Comparison of ENCODE assay signal across 26 cellular contexts in the genomic region with DNA sequence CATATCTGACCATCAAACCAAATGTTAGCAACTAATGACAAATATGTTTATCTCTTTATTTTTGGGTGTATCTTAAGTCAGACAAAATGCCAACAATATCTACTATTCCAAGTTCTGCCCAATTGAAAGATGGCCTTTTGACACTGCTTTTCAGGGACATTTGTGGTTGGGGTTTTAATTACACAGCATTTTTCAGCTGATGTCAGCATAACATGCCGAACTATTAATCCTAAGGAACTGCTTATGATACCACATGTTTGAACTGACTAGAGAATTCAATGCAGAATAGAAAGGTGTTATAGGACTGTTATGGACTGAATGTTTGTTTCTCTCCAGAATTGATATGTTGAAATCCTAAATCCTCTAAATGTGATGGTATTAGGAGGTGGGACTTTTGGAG.
DNase-seq lines count a peak whose midpoint lies in the region; ATAC-seq, FAIRE-seq and TF ChIP-seq lines count a peak whose summit lies in the region.
"Had no signal": no experiment of that assay in that cellular context is flagged by ENCODE, and none has a peak within 500 bp of the region (broad histone marks: within the 10 kb centered on the region; RNA-seq: fewer than 3 reads in every experiment).

No MANE protein-coding gene starts in this region.

- H3K4me1 Mint-ChIP-seq in endodermal cell, result peaks cover 5% of the 10 kb centered on the region
- H3K4me1 Mint-ChIP-seq: B cell had no signal

- H4K8ac ChIP-seq in IMR-90 (ENCODE audit: low read depth in 2 of 2, low read length in 2 of 2), result no peak overlapping the region

- H2AFZ ChIP-seq in HepG2 (ENCODE audit: low read length) (no peak overlapping the region), IMR-90 (replicated peaks; ENCODE audit: low read length, poor library complexity) (no peak overlapping the region)

- H3K4me3 Mint-ChIP-seq in endodermal cell, result no peak overlapping the region
- H3K4me3 Mint-ChIP-seq: B cell; CD4-positive, alpha-beta T cell; CD8-positive, alpha-beta T cell had no signal

- H3K4ac ChIP-seq in IMR-90 (ENCODE audit: low read depth, low read length), result no peak overlapping the region

- TF ChIP-seq POLR2A in HepG2 (IDR thresholded peaks at IDR 0.05; ENCODE audit: insufficient read depth in 1 of 2, low read depth in 2 of 2, low read length in 2 of 2) (no peak), right lobe of liver (IDR thresholded peaks at IDR 0.05) (no peak), IMR-90 (IDR thresholded peaks at IDR 0.05; ENCODE audit: low read depth, low read length) (no peak)

- H3K4me1 ChIP-seq in HepG2 (ENCODE audit: insufficient read depth, low read length) (no peaks in the 10 kb centered on the region), right lobe of liver (no peaks in the 10 kb centered on the region), IMR-90 (ENCODE audit: control insufficient read depth, insufficient read depth, low read length) (no peaks in the 10 kb centered on the region), endodermal cell (ENCODE audit: control insufficient read depth, insufficient read depth, low read length) (no peaks in the 10 kb centered on the region), heart right ventricle (no peaks in the 10 kb centered on the region)
- H3K4me1 ChIP-seq: BLaER1 treated with 17β-estradiol and CSF1 and Interleukin-3, amounts not matched to agents 10 nM and 100 nM; Caco-2 had no signal

- dilution Hi-C loops in IMR-90 (cut with HindIII; ENCODE audit: low sequenced_read_pairs, unreplicated experiment), result no loop called here

- no peaks in the 10 kb centered on the region for H3K79me1 ChIP-seq in IMR-90 (ENCODE audit: low read depth in 1 of 2, low read length in 2 of 2)

- no peak overlapping the region for H3K23ac ChIP-seq in IMR-90 (ENCODE audit: low read depth, low read length)

- H3K18ac ChIP-seq in IMR-90 (ENCODE audit: low read depth, low read length), result no peak overlapping the region

- H3K9me3 Mint-ChIP-seq in endodermal cell, result no peaks in the 10 kb centered on the region
- H3K9me3 Mint-ChIP-seq: CD4-positive, alpha-beta T cell had no signal

- no peaks in the 10 kb centered on the region for H3K79me2 ChIP-seq in HepG2 (ENCODE audit: insufficient read depth, low read length)

- H2AK9ac ChIP-seq in IMR-90 (replicated peaks; ENCODE audit: low read depth, low read length, poor library complexity), result no peak overlapping the region

- no peak overlapping the region for H2AK5ac ChIP-seq in IMR-90 (ENCODE audit: low read depth, low read length)

- no peaks in the 10 kb centered on the region for H3K27me3 Mint-ChIP-seq in endodermal cell (ENCODE audit: insufficient read depth)
- H3K27me3 Mint-ChIP-seq: CD4-positive, alpha-beta T cell had no signal

- DNase-seq in HepG2 (ENCODE audit: low spot score) (no peak), right lobe of liver (no peak), IMR-90 (no peak), endodermal cell (no peak), heart right ventricle (no peak)
- DNase-seq: ACHN; AML-193; Caco-2; Calu3; CD4-positive, alpha-beta T cell; CD8-positive, alpha-beta T cell; DMS 273 treated with DMSO at 0.1 percent for 48 hours; DMS153; DMS53; DMS79; DND-41; EL; GDM1 had no signal

- H3K27me3 ChIP-seq in HepG2 (ENCODE audit: control insufficient read depth in 1 of 2, insufficient read depth in 2 of 2, low read length in 2 of 2) (no peaks in the 10 kb centered on the region), right lobe of liver (no peaks in the 10 kb centered on the region), IMR-90 (ENCODE audit: control insufficient read depth, insufficient read depth, low read length) (no peaks in the 10 kb centered on the region), endodermal cell (ENCODE audit: control insufficient read depth, insufficient read depth, low read length, poor library complexity, severe bottlenecking) (no peaks in the 10 kb centered on the region), heart right ventricle (no peaks in the 10 kb centered on the region)
- H3K27me3 ChIP-seq: BLaER1 treated with 17β-estradiol and CSF1 and Interleukin-3, amounts not matched to agents 10 nM and 100 nM had no signal

- 0% methylated on average over 1 of the region's 1 CpG for WGBS in HepG2 (ENCODE audit: low lambda C conversion rate)
- WGBS in right lobe of liver (ENCODE audit: insufficient coverage, low coverage, low lambda C conversion rate, missing lambda C conversion rate), result 61% methylated on average over 1 of the region's 1 CpG
- no CpG with 5 or more reads among the region's 1 CpG for WGBS in IMR-90 (ENCODE audit: extremely low coverage in 2 of 2, insufficient read length in 1 of 2), 2 experiments
- WGBS in endodermal cell (ENCODE audit: insufficient coverage in 1 of 2, insufficient read length in 1 of 2), 2 experiments, result 100% methylated on average over 1 of the region's 1 CpG
- WGBS in heart right ventricle, 2 donors, result 86 to 94% methylated on average over 1 of the region's 1 CpG

- H3K14ac ChIP-seq in IMR-90 (replicated peaks; ENCODE audit: low read depth, low read length), result no peak overlapping the region

- POLR2A ChIA-PET in HepG2 (lab: Yijun Ruan, JAX) (no interaction called here), IMR-90 (lab: Charles Lee; ENCODE audit: unreplicated experiment) (no interaction called here)

- TF ChIP-seq CTCF in HepG2 (CRISPR knock-in tag; IDR thresholded peaks at IDR 0.05), result no peak
- no peak for TF ChIP-seq CTCF in right lobe of liver (IDR thresholded peaks at IDR 0.05)
- TF ChIP-seq CTCF in IMR-90 (conservative IDR thresholded peaks at IDR 0.05; ENCODE audit: low read depth, low read length), result no peak
- TF ChIP-seq CTCF in endodermal cell (conservative IDR thresholded peaks at IDR 0.05), result no peak
- no peak for TF ChIP-seq CTCF in heart right ventricle (IDR thresholded peaks at IDR 0.05)

- no peaks in the 10 kb centered on the region for H3K36me3 ChIP-seq in HepG2 (replicated peaks in 1 of 2; ENCODE audit: control insufficient read depth in 1 of 2, insufficient read depth in 2 of 2, low read length in 2 of 2)
- H3K36me3 ChIP-seq in right lobe of liver, result no peaks in the 10 kb centered on the region
- H3K36me3 ChIP-seq in IMR-90 (ENCODE audit: control insufficient read depth, insufficient read depth, low read length), result no peaks in the 10 kb centered on the region
- H3K36me3 ChIP-seq in endodermal cell (ENCODE audit: control insufficient read depth, insufficient read depth, low read length), result no peaks in the 10 kb centered on the region
- H3K36me3 ChIP-seq in heart right ventricle, result no peaks in the 10 kb centered on the region
- H3K36me3 ChIP-seq: BLaER1 treated with 17β-estradiol and CSF1 and Interleukin-3, amounts not matched to agents 10 nM and 100 nM had no signal

- H3K56ac ChIP-seq in IMR-90 (ENCODE audit: extremely low read depth, insufficient read depth, low read length), result no peak overlapping the region

- H2BK120ac ChIP-seq in IMR-90 (ENCODE audit: low read depth, low read length), result no peak overlapping the region

- intact Hi-C loops in HepG2 (cut with micrococcal nuclease; ENCODE audit: unreplicated experiment) (no loop called here), right lobe of liver (cut with DNase I) (no loop called here), IMR-90 (cut with micrococcal nuclease) (no loop called here), heart right ventricle (cut with DNase I) (no loop called here)

- no peaks in the 10 kb centered on the region for H3K9me1 ChIP-seq in IMR-90 (ENCODE audit: insufficient read depth, low read length)

- H2BK15ac ChIP-seq in IMR-90 (ENCODE audit: low read depth, low read length), result no peak overlapping the region

- H3K9me3 ChIP-seq in HepG2 (ENCODE audit: low read length) (no peaks in the 10 kb centered on the region), right lobe of liver (no peaks in the 10 kb centered on the region), IMR-90 (ENCODE audit: control insufficient read depth, insufficient read depth, low read length) (peaks cover 2% of the 10 kb centered on the region; the same call in 1 of the 2 replicates), endodermal cell (ENCODE audit: control insufficient read depth, low read length) (peaks cover 7% of the 10 kb centered on the region), heart right ventricle (peaks cover 0 to 11% (median 0%) of the 10 kb centered on the region in 11 donors)
- H3K9me3 ChIP-seq: Caco-2 had no signal

- TF ChIP-seq RAD21 in HepG2 (CRISPR knock-in tag; IDR thresholded peaks at IDR 0.05) (no peak), IMR-90 (IDR thresholded peaks at IDR 0.05; ENCODE audit: low read length) (no peak)

- TF ChIP-seq EP300 in HepG2 (IDR thresholded peaks at IDR 0.05; ENCODE audit: low read depth in 2 of 2, low read length in 2 of 2) (no peak), HepG2 (CRISPR knock-in tag; IDR thresholded peaks at IDR 0.05; ENCODE audit: borderline replicate concordance) (no peak)

- in situ Hi-C loops in HepG2 (cut with HindIII; ENCODE audit: extremely low pct_ligation_motif_present, low pct_unique_long_range_greater_than_20kb) (no loop called here), IMR-90 (cut with MboI; ENCODE audit: low sequenced_read_pairs) (no loop called here)

- no peak overlapping the region for H2BK20ac ChIP-seq in IMR-90 (ENCODE audit: low read depth, low read length)

- H3K27ac Mint-ChIP-seq in endodermal cell, result no peak overlapping the region
- H3K27ac Mint-ChIP-seq: B cell; CD4-positive, alpha-beta T cell; CD8-positive, alpha-beta T cell had no signal

- BruUV-seq in HepG2 (replicated peaks; lab: Mats Ljungman, UMichigan), result no TSS peak
- no TSS peak for BruUV-seq in IMR-90 (replicated peaks; lab: Mats Ljungman, UMichigan)

- H4K5ac ChIP-seq in IMR-90 (ENCODE audit: low read depth, low read length), result no peak overlapping the region

- no peaks in the 10 kb centered on the region for H3K36me3 Mint-ChIP-seq in endodermal cell (ENCODE audit: low read depth)
- H3K36me3 Mint-ChIP-seq: CD8-positive, alpha-beta T cell had no signal

- H4K20me1 ChIP-seq in HepG2 (ENCODE audit: insufficient read depth, low read length) (no peaks in the 10 kb centered on the region), IMR-90 (ENCODE audit: insufficient read depth, low read length) (no peaks in the 10 kb centered on the region)
- H4K20me1 ChIP-seq: BLaER1 treated with 17β-estradiol and CSF1 and Interleukin-3, amounts not matched to agents 10 nM and 100 nM had no signal

- no peak overlapping the region for H3K4me2 ChIP-seq in HepG2 (ENCODE audit: low read depth, low read length)
- no peak overlapping the region for H3K4me2 ChIP-seq in IMR-90 (ENCODE audit: low read depth, low read length)
- H3K4me2 ChIP-seq: BLaER1 treated with 17β-estradiol and CSF1 and Interleukin-3, amounts not matched to agents 10 nM and 100 nM had no signal

- H3K27ac ChIP-seq in HepG2 (ENCODE audit: extremely low read length, insufficient read depth, low read length), result no peak overlapping the region
- no peak overlapping the region for H3K27ac ChIP-seq in right lobe of liver
- H3K27ac ChIP-seq in IMR-90 (ENCODE audit: insufficient read depth, low read length), result no peak overlapping the region
- H3K27ac ChIP-seq in endodermal cell (ENCODE audit: low read depth, low read length), result no peak overlapping the region
- no peak overlapping the region for H3K27ac ChIP-seq in heart right ventricle
- H3K27ac ChIP-seq: 22Rv1; BLaER1 treated with 17β-estradiol and CSF1 and Interleukin-3, amounts not matched to agents 10 nM and 100 nM; C4-2B had no signal

- H3K4me3 ChIP-seq in HepG2 (replicated peaks in 1 of 3; ENCODE audit: insufficient read depth in 1 of 3, low read depth in 2 of 3, low read length in 3 of 3) (no peak overlapping the region), right lobe of liver (no peak overlapping the region), IMR-90 (ENCODE audit: insufficient read depth, low read depth, low read length) (no peak overlapping the region), endodermal cell (ENCODE audit: low read length) (peak overlapping the region; percentile 18), heart right ventricle (no peak overlapping the region)
- H3K4me3 ChIP-seq: BLaER1 treated with 17β-estradiol and CSF1 and Interleukin-3, amounts not matched to agents 10 nM and 100 nM; GM12878 had no signal

- H4K91ac ChIP-seq in IMR-90 (ENCODE audit: insufficient read depth, low read depth, low read length), result no peak overlapping the region

- CTCF ChIA-PET in HepG2 (lab: Yijun Ruan, JAX; ENCODE audit: low intra/inter-chr PET ratio, low total read pairs), result no interaction called here
- CTCF ChIA-PET in IMR-90 (lab: Yijun Ruan, JAX), result no interaction called here

- no peak overlapping the region for H2BK5ac ChIP-seq in IMR-90 (ENCODE audit: low read depth, low read length, poor library complexity, severe bottlenecking)

- no peak for FAIRE-seq in HepG2 (lab: Jason Lieb, UNC)
- FAIRE-seq: GM12878, GM12892, GM18507 had no signal

- H3K9ac ChIP-seq in HepG2 (ENCODE audit: insufficient read depth, low read depth, low read length), result no peak overlapping the region
- H3K9ac ChIP-seq in IMR-90 (ENCODE audit: low read depth, low read length), result no peak overlapping the region
- H3K9ac ChIP-seq in endodermal cell (ENCODE audit: extremely low read depth, low read length, poor library complexity, severe bottlenecking), result no peak overlapping the region
- H3K9ac ChIP-seq: BLaER1 treated with 17β-estradiol and CSF1 and Interleukin-3, amounts not matched to agents 10 nM and 100 nM had no signal

- no peak for ATAC-seq in HepG2
- no peak for ATAC-seq in right lobe of liver
- no peak for ATAC-seq in IMR-90 (ENCODE audit: low read depth)
- no peak for ATAC-seq in HG03354 (IDR thresholded peaks at IDR 0.05; ENCODE audit: poor library complexity, severe bottlenecking, unreplicated experiment)
- no peak for ATAC-seq in heart right ventricle
- ATAC-seq: CD8-positive, alpha-beta T cell; GM12878 had no signal
